Comparison of ENCODE assay signal across 1 cellular context in genomic region chr5:72476265-72476664, GRCh38.
TF ChIP-seq lines count a peak whose summit lies in the region.

No MANE protein-coding gene starts in this region.

TF ChIP-seq in GM12891, 5 proteins besides CTCF, POLR2A, EP300 and RAD21 (continued from another document):
- no peak for TF ChIP-seq TAF1 (IDR thresholded peaks at IDR 0.05; ENCODE audit: low read depth, low read length)
- no peak for TF ChIP-seq POLR2AphosphoS5 (IDR thresholded peaks at IDR 0.05; ENCODE audit: low read depth, low read length)
